In the genomic region with DNA sequence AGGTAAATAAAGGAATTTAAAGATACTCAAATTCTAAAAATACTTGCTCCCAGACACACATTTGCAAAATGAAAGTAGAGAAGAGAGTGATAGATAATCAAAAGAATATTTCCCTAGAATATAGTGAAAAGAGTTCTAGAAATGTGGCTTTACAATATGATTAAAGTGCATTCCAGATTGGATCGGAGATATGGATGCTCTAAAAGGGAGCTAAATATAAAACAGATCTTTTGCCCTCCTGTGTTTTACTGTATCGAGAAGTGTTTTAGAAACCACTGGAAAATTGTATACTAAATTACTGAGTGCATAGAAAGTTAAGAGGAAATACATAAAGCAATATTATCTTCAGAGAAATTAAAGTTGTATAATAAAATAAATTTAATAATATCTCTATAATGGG, we compare ENCODE assay signal across 8 cellular contexts.
"Had no signal": no experiment of that assay in that cellular context is flagged by ENCODE, and none has a peak within 500 bp of the region (broad histone marks: within the 10 kb centered on the region; RNA-seq: fewer than 3 reads in every experiment).

No MANE protein-coding gene starts in this region.

- H3K4me1 ChIP-seq: HAP-1 had no signal

- H3K27ac ChIP-seq: GM23248 had no signal

- H3K4me3 ChIP-seq: GM23248, HAP-1, K562 had no signal

- H3K36me3 ChIP-seq: HAP-1 had no signal

- H3K9me3 ChIP-seq: HAP-1 had no signal

- DNase-seq: GM23248, GOT3, H7, HFFc6, IMR-90 had no signal

- ATAC-seq: HCT116, K562 had no signal

- H3K27ac Mint-ChIP-seq: HFFc6 had no signal

- H3K4me3 Mint-ChIP-seq: HFFc6 had no signal
